ENCODE assay signal across 11 cellular contexts in genomic region chr10:22669163-22669711, GRCh38. TPM values are rescaled to one million over a fixed set of nuclear protein-coding genes. Genes with fewer than 3 reads are reported as not detected.
DNase-seq lines count a peak whose midpoint lies in the region; ATAC-seq and TF ChIP-seq lines count a peak whose summit lies in the region.
"Had no signal": no experiment of that assay in that cellular context is flagged by ENCODE, and none has a peak within 500 bp of the region (broad histone marks: within the 10 kb centered on the region; RNA-seq: fewer than 3 reads in every experiment).

No MANE protein-coding gene starts in this region.

- peaks cover 74% of the 10 kb centered on the region for H3K79me2 ChIP-seq in osteoblast (ENCODE audit: insufficient read depth, low read length)

- H3K27ac Mint-ChIP-seq in T-helper 17 cell (peak overlapping the region; percentile 96), natural killer cell (peak overlapping the region; percentile 81 to 99), nephron progenitor cell (no peak overlapping the region)

- H3K4me3 Mint-ChIP-seq in T-helper 17 cell (peak overlapping the region; percentile 78), natural killer cell (peak overlapping the region; percentile 52), nephron progenitor cell (no peak overlapping the region)

- H4K20me1 ChIP-seq in osteoblast (ENCODE audit: insufficient read depth, low read length): peaks cover 9% of the 10 kb centered on the region

- H3K4me1 ChIP-seq in osteoblast (ENCODE audit: insufficient read depth, low read length): peaks cover 21% of the 10 kb centered on the region

- H3K27me3 ChIP-seq in osteoblast (ENCODE audit: insufficient read depth, low read length): no peaks in the 10 kb centered on the region
- H3K27me3 ChIP-seq: cardiac muscle cell had no signal

- intact Hi-C loops in natural killer cell (cut with micrococcal nuclease): loop anchor here (1.0 to 5.0 kb wide), 4 partner anchors 10 to 72 kb away; partner anchors contain the start of gene PIP4K2A

- H3K4me3 ChIP-seq in osteoblast (ENCODE audit: insufficient read depth, low read length): no peak overlapping the region
- H3K4me3 ChIP-seq: cardiac muscle cell had no signal

- TF ChIP-seq CTCF in natural killer cell (IDR thresholded peaks at IDR 0.05) (no peak), nephron progenitor cell (IDR thresholded peaks at IDR 0.05) (no peak), osteoblast (IDR thresholded peaks at IDR 0.05; ENCODE audit: extremely low read depth, low read depth, low read length) (no peak)

- peak; percentile 71 for ATAC-seq in HG02610 (IDR thresholded peaks at IDR 0.05; ENCODE audit: unreplicated experiment)
- peak; percentile 25 for ATAC-seq in T-helper 17 cell
- peak; percentile 58 to 73 (median 58) for ATAC-seq in natural killer cell
- ATAC-seq: HepG2 had no signal

- H3K27me3 Mint-ChIP-seq in T-helper 17 cell (no peaks in the 10 kb centered on the region), natural killer cell (ENCODE audit: low read depth in 2 of 2) (no peaks in the 10 kb centered on the region), nephron progenitor cell (ENCODE audit: low read depth, poor library complexity) (no peaks in the 10 kb centered on the region)

- no peak overlapping the region for H2AFZ ChIP-seq in osteoblast (ENCODE audit: low read length)

- H3K27ac ChIP-seq in osteoblast (ENCODE audit: low read depth, low read length): no peak overlapping the region
- H3K27ac ChIP-seq: cardiac muscle cell had no signal

- H3K4me1 Mint-ChIP-seq in T-helper 17 cell: peaks cover 56% of the 10 kb centered on the region
- H3K4me1 Mint-ChIP-seq in natural killer cell: peaks cover 72 to 88% of the 10 kb centered on the region in 2 donors
- peaks cover 44% of the 10 kb centered on the region for H3K4me1 Mint-ChIP-seq in nephron progenitor cell

- no peaks in the 10 kb centered on the region for H3K36me3 ChIP-seq in osteoblast (ENCODE audit: insufficient read depth, low read length)
- H3K36me3 ChIP-seq: cardiac muscle cell had no signal

- DNase-seq in NCI-H146 (lab: John Stamatoyannopoulos, UW) (peak; percentile 65), NCI-H146 treated with DMSO at 0.1 percent for 48 hours (lab: John Stamatoyannopoulos, UW; ENCODE audit: unreplicated experiment) (no peak), T-helper 17 cell (no peak), natural killer cell (no peak), nephron progenitor cell (no peak), osteoblast (ENCODE audit: insufficient read length, low spot score, missing footprints) (no peak), LoVo (ENCODE audit: low spot score) (no peak)
- DNase-seq: NCI-H2227 treated with DMSO at 0.1 percent for 48 hours had no signal

- H3K36me3 Mint-ChIP-seq in T-helper 17 cell (ENCODE audit: low read depth) (no peaks in the 10 kb centered on the region), natural killer cell (no peaks in the 10 kb centered on the region), nephron progenitor cell (ENCODE audit: low read depth) (no peaks in the 10 kb centered on the region)

- no peaks in the 10 kb centered on the region for H3K9me3 Mint-ChIP-seq in natural killer cell
- H3K9me3 Mint-ChIP-seq in nephron progenitor cell: no peaks in the 10 kb centered on the region

- no peak overlapping the region for H3K4me2 ChIP-seq in osteoblast (ENCODE audit: insufficient read depth, low read length)

- no peaks in the 10 kb centered on the region for H3K9me3 ChIP-seq in T-helper 17 cell (ENCODE audit: control insufficient read depth, low read length, poor library complexity, severe bottlenecking)
- no peaks in the 10 kb centered on the region for H3K9me3 ChIP-seq in osteoblast (ENCODE audit: low read depth, low read length)

RNA-seq across cellular contexts. Expression of gene PIP4K2A, which starts 45.1 kb away (rescaled TPM):
- total RNA-seq in T-helper 17 cell (100 to 1,000 TPM; 167 to 205 TPM), natural killer cell (100 to 1,000 TPM; 311 to 423 (median 405) TPM), osteoblast (65.7 and 68.8 TPM in 2 replicates)
